In genomic region chr5:146633273-146633672, GRCh38 we compare ENCODE assay signal across 24 cellular contexts.
DNase-seq lines count a peak whose midpoint lies in the region; ATAC-seq, FAIRE-seq and TF ChIP-seq lines count a peak whose summit lies in the region.
"Had no signal": no experiment of that assay in that cellular context is flagged by ENCODE, and none has a peak within 500 bp of the region (broad histone marks: within the 10 kb centered on the region; RNA-seq: fewer than 3 reads in every experiment).

No MANE protein-coding gene starts in this region.

- peak overlapping the region; percentile 91 for H3K27ac Mint-ChIP-seq in glutamatergic neuron (ENCODE audit: unreplicated experiment)
- H3K27ac Mint-ChIP-seq: activated CD4-positive, alpha-beta T cell treated with anti-CD3 and anti-CD28 coated beads for 36 hours; activated CD8-positive, alpha-beta memory T cell treated with anti-CD3 and anti-CD28 coated beads, Interleukin-2, amount 10 ng/mL, durations not matched to agents 7 days and 5 days; activated naive CD8-positive, alpha-beta T cell; naive thymus-derived CD8-positive, alpha-beta T cell; T-cell had no signal

- peak overlapping the region; percentile 14 for H3K4me3 Mint-ChIP-seq in glutamatergic neuron (ENCODE audit: unreplicated experiment)
- H3K4me3 Mint-ChIP-seq: activated CD4-positive, alpha-beta T cell treated with anti-CD3 and anti-CD28 coated beads for 36 hours; activated CD8-positive, alpha-beta memory T cell treated with anti-CD3 and anti-CD28 coated beads, Interleukin-2, amount 10 ng/mL, durations not matched to agents 7 days and 5 days; activated naive CD8-positive, alpha-beta T cell; naive thymus-derived CD8-positive, alpha-beta T cell; T-cell had no signal

- peak overlapping the region; percentile 19 for H3K27ac ChIP-seq in temporal lobe (ENCODE audit: low read depth, low read length)
- H3K27ac ChIP-seq: BLaER1, esophagus muscularis mucosa, gastrocnemius medialis, psoas muscle had no signal

- peaks cover 6% of the 10 kb centered on the region for H3K4me1 Mint-ChIP-seq in glutamatergic neuron (ENCODE audit: low read depth, unreplicated experiment)
- H3K4me1 Mint-ChIP-seq: activated CD4-positive, alpha-beta T cell treated with anti-CD3 and anti-CD28 coated beads for 36 hours; activated CD8-positive, alpha-beta memory T cell treated with anti-CD3 and anti-CD28 coated beads, Interleukin-2, amount 10 ng/mL, durations not matched to agents 7 days and 5 days; naive thymus-derived CD8-positive, alpha-beta T cell; T-cell had no signal

- H3K36me3 Mint-ChIP-seq in glutamatergic neuron (ENCODE audit: unreplicated experiment) = no peaks in the 10 kb centered on the region
- H3K36me3 Mint-ChIP-seq: activated naive CD8-positive, alpha-beta T cell; naive thymus-derived CD8-positive, alpha-beta T cell had no signal

- H3K27me3 Mint-ChIP-seq in glutamatergic neuron (ENCODE audit: unreplicated experiment) = peaks cover 5% of the 10 kb centered on the region
- H3K27me3 Mint-ChIP-seq: activated CD4-positive, alpha-beta T cell treated with anti-CD3 and anti-CD28 coated beads for 36 hours; activated CD8-positive, alpha-beta memory T cell treated with anti-CD3 and anti-CD28 coated beads, Interleukin-2, amount 10 ng/mL, durations not matched to agents 7 days and 5 days; T-cell had no signal

- peaks cover 5% of the 10 kb centered on the region for H3K9me3 Mint-ChIP-seq in glutamatergic neuron (ENCODE audit: unreplicated experiment)
- H3K9me3 Mint-ChIP-seq: T-cell had no signal

- FAIRE-seq in urothelium cell line (lab: Jason Lieb, UNC) = no peak
- FAIRE-seq: keratinocyte, TTC549 had no signal

- DNase-seq in NCI-H2171 treated with DMSO at 0.1 percent for 48 hours (lab: John Stamatoyannopoulos, UW) = peak; percentile 59
- DNase-seq in NCI-H2171 (lab: John Stamatoyannopoulos, UW) = no peak
- peak; percentile 77 for DNase-seq in NCI-H69 (lab: John Stamatoyannopoulos, UW)
- peak; percentile 60 for DNase-seq in glutamatergic neuron
- no peak for DNase-seq in stimulated activated CD4-positive, alpha-beta T cell treated with anti-CD3 and anti-CD28 coated beads, Interleukin-1b, Interleukin-23, amount 100 ng/mL, for 48 hours
- DNase-seq in urothelium cell line (ENCODE audit: low spot score) = no peak
- DNase-seq: activated CD4-positive, alpha-beta T cell treated with anti-CD3 and anti-CD28 coated beads for 36 hours; activated CD8-positive, alpha-beta memory T cell treated with anti-CD3 and anti-CD28 coated beads, Interleukin-2, amount 10 ng/mL, durations not matched to agents 7 days and 5 days; Calu3; effector CD4-positive, alpha-beta T cell; gastrocnemius medialis; mesenchymal stem cell; naive thymus-derived CD8-positive, alpha-beta T cell; NCI-H446; psoas muscle; Right ventricle myocardium superior; T-cell had no signal

- TF ChIP-seq CTCF in glutamatergic neuron (IDR thresholded peaks at IDR 0.05; ENCODE audit: partially characterized antibody, unreplicated experiment) = no peak

- no peak for ATAC-seq in esophagus mucosa
- ATAC-seq: activated CD4-positive, alpha-beta T cell treated with anti-CD3 and anti-CD28 coated beads for 36 hours; activated CD8-positive, alpha-beta memory T cell treated with anti-CD3 and anti-CD28 coated beads, Interleukin-2, amount 10 ng/mL, durations not matched to agents 7 days and 5 days; gastrocnemius medialis; naive thymus-derived CD8-positive, alpha-beta T cell; psoas muscle; T-cell had no signal

Comparison
In these comparisons a context has a peak if more than half of its experiments do, and no peak if none do; other contexts are left out.
1. DNase-seq: peak in NCI-H2171 treated with DMSO at 0.1 percent for 48 hours (single experiment), NCI-H69 (single experiment) and glutamatergic neuron (single experiment); none in NCI-H2171 (single experiment), stimulated activated CD4-positive, alpha-beta T cell treated with anti-CD3 and anti-CD28 coated beads, Interleukin-1b, Interleukin-23, amount 100 ng/mL, for 48 hours (single experiment) and urothelium cell line (single experiment).